12 cellular contexts compared by ENCODE assay signal in genomic region chr2:215313219-215313656, GRCh38. TPM values are rescaled to one million over a fixed set of nuclear protein-coding genes. Genes with fewer than 3 reads are reported as not detected.
DNase-seq lines count a peak whose midpoint lies in the region; ATAC-seq and TF ChIP-seq lines count a peak whose summit lies in the region.
"Had no signal": no experiment of that assay in that cellular context is flagged by ENCODE, and none has a peak within 500 bp of the region (broad histone marks: within the 10 kb centered on the region; RNA-seq: fewer than 3 reads in every experiment).

No MANE protein-coding gene starts in this region.

- intact Hi-C loops in activated naive CD4-positive, alpha-beta T cell treated with anti-CD3 and anti-CD28 coated beads for 36 hours (cut with micrococcal nuclease), result loop anchor here (2.0 to 10.0 kb wide), 3 partner anchors 122 to 772 kb away; partner anchors contain the start of genes MREG, PECR and TMEM169
- intact Hi-C loops in PC-9 (cut with micrococcal nuclease; ENCODE audit: unreplicated experiment), result loop anchor here (2.0 to 5.0 kb wide), 2 partner anchors 99 to 122 kb away; no protein-coding TSS in a partner anchor

- peak overlapping the region; percentile 95 for H3K4me2 ChIP-seq in PC-9

- no TSS peak for BruUV-seq in PC-9 (replicated peaks; lab: Mats Ljungman, UMichigan)

- H3K4me3 Mint-ChIP-seq in activated naive CD4-positive, alpha-beta T cell treated with anti-CD3 and anti-CD28 coated beads for 36 hours, result peak overlapping the region; percentile 94
- peak overlapping the region; percentile 21 for H3K4me3 Mint-ChIP-seq in endothelial cell (ENCODE audit: unreplicated experiment)
- peak overlapping the region; percentile 78 for H3K4me3 Mint-ChIP-seq in stimulated activated effector memory CD8-positive, alpha-beta T cell treated with anti-CD3 and anti-CD28 coated beads, Interleukin-12 subunit alpha, Interleukin-12 subunit beta, amount 100 ng/mL, for 72 hours

- POLR2A ChIA-PET in PC-9 (lab: Charles Lee; ENCODE audit: unreplicated experiment), result no interaction called here

- CTCF ChIA-PET in activated naive CD4-positive, alpha-beta T cell treated with anti-CD3 and anti-CD28 coated beads for 36 hours (lab: Charles Lee), result no interaction called here
- CTCF ChIA-PET in PC-9 (lab: Charles Lee), result no interaction called here

- H3F3A ChIP-seq in PC-9 (ENCODE audit: insufficient read depth, low read depth), result peaks cover 18% of the 10 kb centered on the region; the same call in 1 of the 2 replicates

- no peaks in the 10 kb centered on the region for H3K27me3 Mint-ChIP-seq in activated naive CD4-positive, alpha-beta T cell treated with anti-CD3 and anti-CD28 coated beads for 36 hours (ENCODE audit: low read depth)
- H3K27me3 Mint-ChIP-seq in endothelial cell (ENCODE audit: unreplicated experiment), result peaks cover 3% of the 10 kb centered on the region

- H3K9me3 ChIP-seq in PC-9 (ENCODE audit: insufficient read depth, low read depth), result no peaks in the 10 kb centered on the region
- H3K9me3 ChIP-seq: colonic mucosa had no signal

- peaks cover 61% of the 10 kb centered on the region for H3K79me2 ChIP-seq in PC-9 (ENCODE audit: low read depth)

- H3K27me3 ChIP-seq in PC-9 (ENCODE audit: insufficient read depth, low read depth), result no peaks in the 10 kb centered on the region
- H3K27me3 ChIP-seq: colonic mucosa had no signal

- H3K27ac ChIP-seq in PC-9, result peak overlapping the region; percentile 68

- no peak overlapping the region for H2AFZ ChIP-seq in PC-9

- H3K27ac Mint-ChIP-seq in activated naive CD4-positive, alpha-beta T cell treated with anti-CD3 and anti-CD28 coated beads for 36 hours, result peak overlapping the region; percentile 90
- no peak overlapping the region for H3K27ac Mint-ChIP-seq in endothelial cell (ENCODE audit: unreplicated experiment)
- H3K27ac Mint-ChIP-seq in stimulated activated effector memory CD8-positive, alpha-beta T cell treated with anti-CD3 and anti-CD28 coated beads, Interleukin-12 subunit alpha, Interleukin-12 subunit beta, amount 100 ng/mL, for 72 hours, result peak overlapping the region; percentile 84

- H4K20me1 ChIP-seq in PC-9 (ENCODE audit: insufficient read depth), result no peaks in the 10 kb centered on the region

- no peaks in the 10 kb centered on the region for H3K9me2 ChIP-seq in PC-9 (ENCODE audit: insufficient read depth)

- no peak for DNase-seq in activated naive CD4-positive, alpha-beta T cell treated with anti-CD3 and anti-CD28 coated beads for 36 hours
- no peak for DNase-seq in activated naive CD4-positive, alpha-beta T cell (lab: John Stamatoyannopoulos, UW)
- DNase-seq in PC-9 (no peak), endothelial cell (ENCODE audit: low spot score) (no peak), GDM1 (lab: John Stamatoyannopoulos, UW) (no peak), G401 (ENCODE audit: low spot score) (no peak), germinal center (ENCODE audit: low spot score) (no peak)
- DNase-seq in stimulated activated effector memory CD8-positive, alpha-beta T cell treated with anti-CD3 and anti-CD28 coated beads, Interleukin-12 subunit alpha, Interleukin-12 subunit beta, amount 100 ng/mL, for 72 hours (ENCODE audit: low spot score in 2 of 2), result no peak
- DNase-seq: islet precursor cell, KG1, NCI-H774 had no signal

- H3K4me1 ChIP-seq in PC-9 (replicated peaks; ENCODE audit: insufficient read depth), result peaks cover 43% of the 10 kb centered on the region
- H3K4me1 ChIP-seq: colonic mucosa had no signal

- H3K36me3 Mint-ChIP-seq in activated naive CD4-positive, alpha-beta T cell treated with anti-CD3 and anti-CD28 coated beads for 36 hours (ENCODE audit: low read depth), result peaks cover 41% of the 10 kb centered on the region
- peaks cover 6% of the 10 kb centered on the region for H3K36me3 Mint-ChIP-seq in endothelial cell (ENCODE audit: low read depth, unreplicated experiment)
- peaks cover 57% of the 10 kb centered on the region for H3K36me3 Mint-ChIP-seq in stimulated activated effector memory CD8-positive, alpha-beta T cell treated with anti-CD3 and anti-CD28 coated beads, Interleukin-12 subunit alpha, Interleukin-12 subunit beta, amount 100 ng/mL, for 72 hours

- H3K36me3 ChIP-seq in PC-9 (ENCODE audit: low read depth), result peaks cover 47% of the 10 kb centered on the region
- H3K36me3 ChIP-seq: colonic mucosa had no signal

- peak overlapping the region; percentile 88 for H3K4me3 ChIP-seq in PC-9

- TF ChIP-seq CTCF in PC-9 (conservative IDR thresholded peaks at IDR 0.05) (no peak), endothelial cell (IDR thresholded peaks at IDR 0.05; ENCODE audit: unreplicated experiment) (no peak)

- in situ Hi-C loops in G401 (cut with HindIII; ENCODE audit: low sequenced_read_pairs), result no loop called here

- H3K4me1 Mint-ChIP-seq in activated naive CD4-positive, alpha-beta T cell treated with anti-CD3 and anti-CD28 coated beads for 36 hours (ENCODE audit: low read depth), result peaks cover 43% of the 10 kb centered on the region
- peaks cover 3% of the 10 kb centered on the region for H3K4me1 Mint-ChIP-seq in endothelial cell (ENCODE audit: unreplicated experiment)
- H3K4me1 Mint-ChIP-seq in stimulated activated effector memory CD8-positive, alpha-beta T cell treated with anti-CD3 and anti-CD28 coated beads, Interleukin-12 subunit alpha, Interleukin-12 subunit beta, amount 100 ng/mL, for 72 hours, result peaks cover 30% of the 10 kb centered on the region

- no peaks in the 10 kb centered on the region for H3K9me3 Mint-ChIP-seq in activated naive CD4-positive, alpha-beta T cell treated with anti-CD3 and anti-CD28 coated beads for 36 hours
- H3K9me3 Mint-ChIP-seq in endothelial cell (ENCODE audit: unreplicated experiment), result no peaks in the 10 kb centered on the region
- H3K9me3 Mint-ChIP-seq in stimulated activated effector memory CD8-positive, alpha-beta T cell treated with anti-CD3 and anti-CD28 coated beads, Interleukin-12 subunit alpha, Interleukin-12 subunit beta, amount 100 ng/mL, for 72 hours, result no peaks in the 10 kb centered on the region

- no peak for ATAC-seq in stimulated activated effector memory CD8-positive, alpha-beta T cell treated with anti-CD3 and anti-CD28 coated beads, Interleukin-12 subunit alpha, Interleukin-12 subunit beta, amount 100 ng/mL, for 72 hours

RNA-seq across cellular contexts. Expression of gene ATIC, which starts 1.4 kb away (rescaled TPM):
- 100 to 1,000 TPM; 281 to 305 TPM for total RNA-seq in activated naive CD4-positive, alpha-beta T cell treated with anti-CD3 and anti-CD28 coated beads for 36 hours
- 285 and 290 TPM in 2 replicates for total RNA-seq in PC-9 (2021)
- total RNA-seq in endothelial cell (ENCODE audit: unreplicated experiment), result 29.3 TPM
- total RNA-seq in G401 (2014; rRNA removed; shearing (Covaris generic)), result 31.8 and 60.6 TPM in 2 replicates

Comparison
In these comparisons a context has a peak if more than half of its experiments do, and no peak if none do; other contexts are left out.
1. H3K4me3 Mint-ChIP-seq: peak in every context shown above with its lines; median percentile 94 in activated naive CD4-positive, alpha-beta T cell treated with anti-CD3 and anti-CD28 coated beads for 36 hours; 78 in stimulated activated effector memory CD8-positive, alpha-beta T cell treated with anti-CD3 and anti-CD28 coated beads, Interleukin-12 subunit alpha, Interleukin-12 subunit beta, amount 100 ng/mL, for 72 hours; 21 in endothelial cell.